ENCODE assay signal across 8 cellular contexts in the genomic region with DNA sequence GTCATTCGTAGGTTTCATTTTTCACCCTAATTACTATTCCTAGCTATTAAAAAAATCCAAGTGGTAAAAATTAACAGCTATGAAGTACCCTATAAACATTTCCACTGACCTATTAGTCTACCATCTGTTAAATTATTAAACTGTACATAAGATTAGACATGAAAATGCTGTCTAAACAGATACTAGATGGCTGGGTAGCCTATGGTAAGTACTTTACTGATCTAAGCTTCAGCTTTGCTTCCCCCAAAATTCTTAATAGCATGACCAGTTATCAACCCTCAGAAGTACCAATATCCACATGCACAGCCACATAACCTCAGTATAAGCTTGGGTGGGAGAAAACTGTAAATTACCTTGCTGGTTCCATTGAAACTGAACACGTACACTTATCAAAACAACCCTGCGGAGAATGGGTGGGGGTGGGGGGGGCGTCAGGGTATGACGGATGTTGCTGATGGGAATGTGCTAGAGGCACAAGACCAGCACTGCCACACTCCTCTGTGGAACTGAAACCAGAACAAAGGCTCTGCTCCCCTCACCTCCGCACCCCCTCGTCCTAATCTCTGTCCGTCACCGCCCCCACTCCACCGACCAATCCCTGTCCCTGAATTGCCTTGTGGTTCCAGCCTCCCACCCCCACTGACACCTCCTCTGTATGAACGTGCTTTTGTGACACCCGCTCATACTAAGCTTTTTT. TPM values are rescaled to one million over a fixed set of nuclear protein-coding genes. Genes with fewer than 3 reads are reported as not detected.
DNase-seq lines count a peak whose midpoint lies in the region; ATAC-seq and TF ChIP-seq lines count a peak whose summit lies in the region.

No MANE protein-coding gene starts in this region.

- peaks cover 10% of the 10 kb centered on the region for H3K36me3 Mint-ChIP-seq in activated CD4-positive, alpha-beta T cell treated with anti-CD3 and anti-CD28 coated beads, Interleukin-2, amount 10 ng/mL, durations not matched to agents 24 days and 14 days (ENCODE audit: low read depth)

- H3K27ac Mint-ChIP-seq in activated CD4-positive, alpha-beta T cell treated with anti-CD3 and anti-CD28 coated beads, Interleukin-2, amount 10 ng/mL, durations not matched to agents 24 days and 14 days, result peak overlapping the region; percentile 70

- TF ChIP-seq CTCF in epithelial cell of proximal tubule (conservative IDR thresholded peaks at IDR 0.05; ENCODE audit: low read depth, low read length), result no peak

- peaks cover 53% of the 10 kb centered on the region for H3K4me1 Mint-ChIP-seq in activated CD4-positive, alpha-beta T cell treated with anti-CD3 and anti-CD28 coated beads, Interleukin-2, amount 10 ng/mL, durations not matched to agents 24 days and 14 days

- intact Hi-C loops in activated CD4-positive, alpha-beta T cell treated with anti-CD3 and anti-CD28 coated beads, Interleukin-2, amount 10 ng/mL, durations not matched to agents 24 days and 14 days (cut with micrococcal nuclease), result loop anchor here (5.0 kb wide), 1 partner anchor 144 kb away; the partner anchor contains the start of gene SLC9A8

- no peak overlapping the region for H3K4me3 Mint-ChIP-seq in activated CD4-positive, alpha-beta T cell treated with anti-CD3 and anti-CD28 coated beads, Interleukin-2, amount 10 ng/mL, durations not matched to agents 24 days and 14 days

- DNase-seq in activated CD4-positive, alpha-beta T cell treated with anti-CD3 and anti-CD28 coated beads, Interleukin-2, amount 10 ng/mL, durations not matched to agents 24 days and 14 days, result peak; percentile 72
- DNase-seq in epithelial cell of proximal tubule (ENCODE audit: low read depth), result no peak
- peak; percentile 7 to 42 (median 21) for DNase-seq in stimulated activated CD4-positive, alpha-beta T cell treated with anti-CD3 and anti-CD28 coated beads, TNF-alpha, amount 100 ng/mL, for 4 hours (ENCODE audit: low read depth in 3 of 3)
- no peak for DNase-seq in anterior cingulate cortex (lab: John Stamatoyannopoulos, UW)
- DNase-seq in cerebellar nuclear complex (lab: John Stamatoyannopoulos, UW), result no peak
- DNase-seq in NCI-H1092 treated with DMSO at 0.1 percent for 48 hours (lab: John Stamatoyannopoulos, UW), result no peak

- ATAC-seq in GM19395 (IDR thresholded peaks at IDR 0.05; ENCODE audit: unreplicated experiment) (peak; percentile 66), HG03354 (IDR thresholded peaks at IDR 0.05; ENCODE audit: poor library complexity, severe bottlenecking, unreplicated experiment) (peak; percentile 65)

- peak overlapping the region; percentile 22 for H3K4me3 ChIP-seq in epithelial cell of proximal tubule (ENCODE audit: low read depth, low read length)

- H3K9me3 Mint-ChIP-seq in activated CD4-positive, alpha-beta T cell treated with anti-CD3 and anti-CD28 coated beads, Interleukin-2, amount 10 ng/mL, durations not matched to agents 24 days and 14 days, result no peaks in the 10 kb centered on the region

- peaks cover 3% of the 10 kb centered on the region for H3K27me3 Mint-ChIP-seq in activated CD4-positive, alpha-beta T cell treated with anti-CD3 and anti-CD28 coated beads, Interleukin-2, amount 10 ng/mL, durations not matched to agents 24 days and 14 days

RNA-seq across cellular contexts. Expression of gene B4GALT5, which starts 45.3 kb away (rescaled TPM):
- total RNA-seq in activated CD4-positive, alpha-beta T cell treated with anti-CD3 and anti-CD28 coated beads, Interleukin-2, amount 10 ng/mL, durations not matched to agents 24 days and 14 days, result 39.0 and 39.1 TPM in 2 replicates
- total RNA-seq in epithelial cell of proximal tubule, result 27.4 and 28.4 TPM in 2 replicates

Comparison
In these comparisons a context has a peak if more than half of its experiments do, and no peak if none do; other contexts are left out.
1. DNase-seq: peak in activated CD4-positive, alpha-beta T cell treated with anti-CD3 and anti-CD28 coated beads, Interleukin-2, amount 10 ng/mL, durations not matched to agents 24 days and 14 days (single experiment) and stimulated activated CD4-positive, alpha-beta T cell treated with anti-CD3 and anti-CD28 coated beads, TNF-alpha, amount 100 ng/mL, for 4 hours (3 of 3); none in epithelial cell of proximal tubule (single experiment), anterior cingulate cortex (0 of 58), cerebellar nuclear complex (0 of 2) and NCI-H1092 treated with DMSO at 0.1 percent for 48 hours (single experiment).